ENCODE assay signal across 12 cellular contexts in genomic region chr9:99264070-99264469, GRCh38. TPM values are rescaled to one million over a fixed set of nuclear protein-coding genes. Genes with fewer than 3 reads are reported as not detected.
A peak's percentile ranks its signal among the peaks of the same experiment; 100 is the strongest.
DNase-seq lines count a peak whose midpoint lies in the region; ATAC-seq, FAIRE-seq and TF ChIP-seq lines count a peak whose summit lies in the region.
"Had no signal": no experiment of that assay in that cellular context is flagged by ENCODE, and none has a peak within 500 bp of the region (broad histone marks: within the 10 kb centered on the region; RNA-seq: fewer than 3 reads in every experiment).

No MANE protein-coding gene starts in this region.

- H3K9ac ChIP-seq in DND-41 (ENCODE audit: low read depth, low read length) (no peak overlapping the region), HCT116 (ENCODE audit: low read length) (no peak overlapping the region)

- H3K4me3 Mint-ChIP-seq in glutamatergic neuron (ENCODE audit: unreplicated experiment): peak overlapping the region; percentile 8

- ATAC-seq in DND-41 (ENCODE audit: insufficient read depth, low read depth): no peak
- ATAC-seq in HCT116: peak; percentile 53
- ATAC-seq in HG02970 (IDR thresholded peaks at IDR 0.05; ENCODE audit: low FRiP score, unreplicated experiment): no peak
- ATAC-seq in pancreas: no peak

- no peak overlapping the region for H3K27ac Mint-ChIP-seq in glutamatergic neuron (ENCODE audit: unreplicated experiment)

- no peak overlapping the region for H3K4me2 ChIP-seq in DND-41 (ENCODE audit: insufficient read depth, low read length)
- no peak overlapping the region for H3K4me2 ChIP-seq in HCT116 (ENCODE audit: low read length)

- H3K4me1 Mint-ChIP-seq in glutamatergic neuron (ENCODE audit: low read depth, unreplicated experiment): peaks cover 3% of the 10 kb centered on the region

- H3K9me2 ChIP-seq in HCT116 (ENCODE audit: insufficient read depth): no peaks in the 10 kb centered on the region

- H3K9me3 ChIP-seq in DND-41 (ENCODE audit: insufficient read depth, low read length, severe bottlenecking) (no peaks in the 10 kb centered on the region), HCT116 (ENCODE audit: control insufficient read depth in 1 of 2, insufficient read depth in 1 of 2, low read depth in 1 of 2, low read length in 2 of 2) (no peaks in the 10 kb centered on the region), pancreas (no peaks in the 10 kb centered on the region)
- H3K9me3 ChIP-seq: ovary had no signal

- POLR2A ChIA-PET in HCT116 (lab: Charles Lee): no interaction called here

- CTCF ChIA-PET in HCT116 (lab: Charles Lee): no interaction called here

- RAD21 ChIA-PET in HCT116 (lab: Charles Lee; ENCODE audit: low non-redundant PET in 1 of 2, low total read pairs in 2 of 2, uncharacterized antibody in 2 of 2, unreplicated experiment in 2 of 2): no interaction called here

- no peak overlapping the region for H3K27ac ChIP-seq in DND-41 (ENCODE audit: low read length)
- no peak overlapping the region for H3K27ac ChIP-seq in HCT116 (ENCODE audit: low read depth, low read length)
- no peak overlapping the region for H3K27ac ChIP-seq in pancreas
- H3K27ac ChIP-seq: ovary had no signal

- H3K36me3 ChIP-seq in DND-41 (ENCODE audit: insufficient read depth, low read length) (no peaks in the 10 kb centered on the region), HCT116 (ENCODE audit: control insufficient read depth in 1 of 2, insufficient read depth in 2 of 2, low read length in 2 of 2) (no peaks in the 10 kb centered on the region), pancreas (no peaks in the 10 kb centered on the region)
- H3K36me3 ChIP-seq: ovary had no signal

- TF ChIP-seq CTCF in DND-41 (IDR thresholded peaks at IDR 0.05; ENCODE audit: borderline replicate concordance, extremely low read depth, low read length, poor library complexity, severe bottlenecking) (peak; percentile 41), HCT116 (IDR thresholded peaks at IDR 0.05 in 2 of 3, conservative IDR thresholded peaks at IDR 0.05 in 1 of 3; ENCODE audit: borderline replicate concordance in 1 of 3, insufficient read depth in 1 of 3, low read depth in 2 of 3, low read length in 2 of 3) (peak; percentile 19 to 60 (median 54); a peak in 5 of 6 replicates), glutamatergic neuron (IDR thresholded peaks at IDR 0.05; ENCODE audit: partially characterized antibody, unreplicated experiment) (no peak), pancreas (IDR thresholded peaks at IDR 0.05) (peak in 1 of 4 donors; percentile 8)

- 91% methylated on average over 2 of the region's 2 CpGs for WGBS in pancreas, 2 donors

- H2AFZ ChIP-seq in DND-41 (ENCODE audit: low read depth, low read length) (no peak overlapping the region), HCT116 (ENCODE audit: low read depth, low read length, poor library complexity, severe bottlenecking) (no peak overlapping the region)

- peak; percentile 52 for TF ChIP-seq RAD21 in HCT116 (IDR thresholded peaks at IDR 0.05; ENCODE audit: low read depth)

- no peaks in the 10 kb centered on the region for H3K27me3 Mint-ChIP-seq in glutamatergic neuron (ENCODE audit: unreplicated experiment)

- peaks cover 3% of the 10 kb centered on the region for H3K9me3 Mint-ChIP-seq in glutamatergic neuron (ENCODE audit: unreplicated experiment)

- H4K20me1 ChIP-seq in DND-41 (ENCODE audit: insufficient read depth, low read length) (no peaks in the 10 kb centered on the region), HCT116 (ENCODE audit: insufficient read depth) (no peaks in the 10 kb centered on the region)

- BruUV-seq in HCT116 (replicated peaks; lab: Mats Ljungman, UMichigan): no TSS peak

- H3K36me3 Mint-ChIP-seq in glutamatergic neuron (ENCODE audit: unreplicated experiment): no peaks in the 10 kb centered on the region

- intact Hi-C loops in HCT116 (cut with micrococcal nuclease): loop anchor here (10.0 kb wide), 2 partner anchors 541 to 961 kb away; no protein-coding TSS in a partner anchor
- intact Hi-C loops in pancreas (cut with DNase I): no loop called here

- no peak for FAIRE-seq in pancreas (lab: Jason Lieb, UNC)

- H3K4me1 ChIP-seq in DND-41 (ENCODE audit: insufficient read depth, low read length): peaks cover 7% of the 10 kb centered on the region; the same call in 1 of the 2 replicates
- peaks cover 0 to 15% of the 10 kb centered on the region in 2 experiments; a peak in 2 of 4 replicates for H3K4me1 ChIP-seq in HCT116 (ENCODE audit: control insufficient read depth in 1 of 2, insufficient read depth in 2 of 2, low read length in 2 of 2)
- peaks cover 3 to 8% (median 6%) of the 10 kb centered on the region in 3 donors for H3K4me1 ChIP-seq in pancreas

- DNase-seq in DND-41 (peak; percentile 14), HCT116 (ENCODE audit: low read depth, low spot score) (peak; percentile 16), UCSD-AML1 (lab: John Stamatoyannopoulos, UW; ENCODE audit: unreplicated experiment) (peak; percentile 18), glutamatergic neuron (no peak), NCI-H1930 (lab: John Stamatoyannopoulos, UW) (no peak), pancreas (no peak), NOMO-1 treated with DMSO at 0.1 percent for 48 hours (lab: John Stamatoyannopoulos, UW; ENCODE audit: unreplicated experiment) (no peak)
- DNase-seq: cerebellar nuclear complex; GOT3; NK-92 treated with Interleukin-12 subunit alpha and Interleukin-12 subunit beta, amount 100 ng/mL, for 24 hours; ovary had no signal

- H3K79me2 ChIP-seq in DND-41 (ENCODE audit: insufficient read depth, low read length): no peaks in the 10 kb centered on the region
- H3K79me2 ChIP-seq in HCT116 (ENCODE audit: insufficient read depth, low read length): no peaks in the 10 kb centered on the region

- no peak for TF ChIP-seq POLR2A in HCT116 (IDR thresholded peaks at IDR 0.05; ENCODE audit: borderline replicate concordance, extremely low read depth, insufficient read depth, insufficient read length)

- H3K4me3 ChIP-seq in DND-41 (ENCODE audit: low read depth in 1 of 2, low read length in 2 of 2) (no peak overlapping the region), HCT116 (replicated peaks in 1 of 2; ENCODE audit: low read depth in 1 of 2, low read length in 2 of 2) (no peak overlapping the region), pancreas (no peak overlapping the region)
- H3K4me3 ChIP-seq: ovary had no signal

- H3K27me3 ChIP-seq in DND-41 (ENCODE audit: insufficient read depth, low read length, poor library complexity): no peaks in the 10 kb centered on the region
- no peaks in the 10 kb centered on the region for H3K27me3 ChIP-seq in HCT116 (ENCODE audit: insufficient read depth, low read length)
- H3K27me3 ChIP-seq in pancreas: no peaks in the 10 kb centered on the region
- H3K27me3 ChIP-seq: ovary had no signal

TF ChIP-seq in HCT116, 20 proteins besides CTCF, POLR2A, EP300 and RAD21:
- TF ChIP-seq CEBPB (IDR thresholded peaks at IDR 0.05; ENCODE audit: low read depth) (no peak), MAX (IDR thresholded peaks at IDR 0.05) (no peak), SRF (IDR thresholded peaks at IDR 0.05; ENCODE audit: low read depth) (no peak), ZNF274 (IDR thresholded peaks at IDR 0.05; ENCODE audit: low read depth, low read length) (no peak), ELF1 (IDR thresholded peaks at IDR 0.05; ENCODE audit: borderline replicate concordance, low read depth) (no peak), JUND (IDR thresholded peaks at IDR 0.05) (no peak), TCF7L2 (IDR thresholded peaks at IDR 0.05; ENCODE audit: borderline replicate concordance, extremely low read depth, insufficient read depth, insufficient read length) (peak; percentile 41)
- TF ChIP-seq, protein P1, sequence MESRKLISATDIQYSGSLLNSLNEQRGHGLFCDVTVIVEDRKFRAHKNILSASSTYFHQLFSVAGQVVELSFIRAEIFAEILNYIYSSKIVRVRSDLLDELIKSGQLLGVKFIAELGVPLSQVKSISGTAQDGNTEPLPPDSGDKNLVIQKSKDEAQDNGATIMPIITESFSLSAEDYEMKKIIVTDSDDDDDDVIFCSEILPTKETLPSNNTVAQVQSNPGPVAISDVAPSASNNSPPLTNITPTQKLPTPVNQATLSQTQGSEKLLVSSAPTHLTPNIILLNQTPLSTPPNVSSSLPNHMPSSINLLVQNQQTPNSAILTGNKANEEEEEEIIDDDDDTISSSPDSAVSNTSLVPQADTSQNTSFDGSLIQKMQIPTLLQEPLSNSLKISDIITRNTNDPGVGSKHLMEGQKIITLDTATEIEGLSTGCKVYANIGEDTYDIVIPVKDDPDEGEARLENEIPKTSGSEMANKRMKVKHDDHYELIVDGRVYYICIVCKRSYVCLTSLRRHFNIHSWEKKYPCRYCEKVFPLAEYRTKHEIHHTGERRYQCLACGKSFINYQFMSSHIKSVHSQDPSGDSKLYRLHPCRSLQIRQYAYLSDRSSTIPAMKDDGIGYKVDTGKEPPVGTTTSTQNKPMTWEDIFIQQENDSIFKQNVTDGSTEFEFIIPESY (IDR thresholded peaks at IDR 0.05; ENCODE audit: extremely low read depth, insufficient replicate concordance, low read length): no peak
TF ChIP-seq in HCT116: peak in this region for 1.

RNA-seq across cellular contexts. Expression of gene SEC61B, which starts 42.0 kb away (rescaled TPM):
- total RNA-seq in HCT116 (2021; ENCODE audit: unreplicated experiment) (125 TPM), glutamatergic neuron (ENCODE audit: unreplicated experiment) (131 TPM), pancreas (100 to 1,000 TPM; 117 to 191 (median 139) TPM)
- polyA plus RNA-seq in HCT116 (2012): 118 and 123 TPM in 2 replicates
- 100 to 1,000 TPM; 251 to 355 TPM for polyA plus RNA-seq in pancreas

RNA-seq across cellular contexts. Expression of gene ALG2, which starts 42.3 kb away (rescaled TPM):
- total RNA-seq in HCT116 (2021; ENCODE audit: unreplicated experiment) (27.9 TPM), glutamatergic neuron (ENCODE audit: unreplicated experiment) (19.0 TPM), pancreas (10 to 100 TPM; 24.9 to 30.6 (median 28.0) TPM)
- polyA plus RNA-seq in HCT116 (2012): 21.6 and 26.0 TPM in 2 replicates
- polyA plus RNA-seq in pancreas: 10 to 100 TPM; 17.9 to 35.6 TPM

Comparison
In these comparisons a context has a peak if more than half of its experiments do, and no peak if none do; other contexts are left out.
1. DNase-seq: peak in DND-41 (single experiment), HCT116 (single experiment) and UCSD-AML1 (single experiment); none in glutamatergic neuron (single experiment), NCI-H1930 (0 of 2), pancreas (0 of 6) and NOMO-1 treated with DMSO at 0.1 percent for 48 hours (single experiment).